In genomic region chr14:88785911-88786310, GRCh38 we compare ENCODE assay signal across 1 cellular context.
TF ChIP-seq lines count a peak whose summit lies in the region.

No MANE protein-coding gene starts in this region.

TF ChIP-seq in IMR-90, 13 proteins besides CTCF, POLR2A, EP300 and RAD21:
- TF ChIP-seq SMC3 (IDR thresholded peaks at IDR 0.05; ENCODE audit: low read depth, low read length) (no peak), ELK1 (IDR thresholded peaks at IDR 0.05; ENCODE audit: borderline replicate concordance, low read depth, low read length) (no peak), MAFK (IDR thresholded peaks at IDR 0.05; ENCODE audit: low read depth, low read length) (no peak), CEBPB (IDR thresholded peaks at IDR 0.05; ENCODE audit: low read depth, low read length) (no peak)
